In genomic region chr3:159989973-159990846, GRCh38 we compare ENCODE assay signal across 14 cellular contexts. TPM values are rescaled to one million over a fixed set of nuclear protein-coding genes. Genes with fewer than 3 reads are reported as not detected.
DNase-seq lines count a peak whose midpoint lies in the region; ATAC-seq and TF ChIP-seq lines count a peak whose summit lies in the region.
"Had no signal": no experiment of that assay in that cellular context is flagged by ENCODE, and none has a peak within 500 bp of the region (broad histone marks: within the 10 kb centered on the region; RNA-seq: fewer than 3 reads in every experiment).

No MANE protein-coding gene starts in this region.

- TF ChIP-seq CTCF in breast epithelium (IDR thresholded peaks at IDR 0.05), result no peak
- peak; percentile 34 for TF ChIP-seq CTCF in type B pancreatic cell (conservative IDR thresholded peaks at IDR 0.05)

- H3K9me3 ChIP-seq in breast epithelium (no peaks in the 10 kb centered on the region), esophagus (ENCODE audit: control insufficient read depth in 2 of 2, insufficient read depth in 1 of 2, low read depth in 1 of 2, low read length in 1 of 2) (no peaks in the 10 kb centered on the region)
- H3K9me3 ChIP-seq: testis had no signal

- intact Hi-C loops in breast epithelium (cut with DNase I; ENCODE audit: low total_unique reads), result no loop called here

- peak; percentile 18 to 50 for DNase-seq in T47D (ENCODE audit: low read depth in 1 of 2, low spot score in 1 of 2)
- DNase-seq in breast epithelium (ENCODE audit: low spot score in 2 of 2), result no peak
- peak; percentile 77 for DNase-seq in NCI-H2029 treated with DMSO at 0.1 percent for 48 hours (lab: John Stamatoyannopoulos, UW)
- no peak for DNase-seq in type B pancreatic cell (ENCODE audit: extremely low spot score, unreplicated experiment)
- DNase-seq in Ammon's horn (ENCODE audit: low spot score), result no peak
- DNase-seq: heart right ventricle; NCI-H2081 treated with DMSO at 0.1 percent for 48 hours; SHP77 treated with DMSO at 0.1 percent for 48 hours; stimulated activated CD4-positive, alpha-beta T cell treated with anti-CD3 and anti-CD28 coated beads, Interleukin-2, amount 100 ng/mL, for 24 hours; testis had no signal

- WGBS in esophagus, 2 donors, result 85 to 89% methylated on average over 4 to 5 of the region's 5 CpGs

- TF ChIP-seq POLR2A in breast epithelium (IDR thresholded peaks at IDR 0.05), result no peak

- no peak overlapping the region for H3K4me3 ChIP-seq in breast epithelium
- peak overlapping the region; percentile 20 to 65 for H3K4me3 ChIP-seq in esophagus (ENCODE audit: low read depth in 1 of 2, low read length in 2 of 2)

- peaks cover 17% of the 10 kb centered on the region for H3K27me3 Mint-ChIP-seq in type B pancreatic cell

- H3K4me1 Mint-ChIP-seq in type B pancreatic cell (ENCODE audit: unreplicated experiment), result peaks cover 5% of the 10 kb centered on the region

- no peaks in the 10 kb centered on the region for H3K27me3 ChIP-seq in breast epithelium
- no peaks in the 10 kb centered on the region for H3K27me3 ChIP-seq in esophagus (ENCODE audit: control insufficient read depth in 1 of 2, insufficient read depth in 2 of 2, low read length in 2 of 2)
- H3K27me3 ChIP-seq: heart right ventricle, testis had no signal

- ATAC-seq in GM21381 (IDR thresholded peaks at IDR 0.05; ENCODE audit: unreplicated experiment) (no peak), GM18909 (IDR thresholded peaks at IDR 0.05; ENCODE audit: poor library complexity, unreplicated experiment) (no peak)
- ATAC-seq: heart right ventricle had no signal

- H3K36me3 ChIP-seq in breast epithelium, result no peaks in the 10 kb centered on the region
- H3K36me3 ChIP-seq in esophagus (ENCODE audit: control insufficient read depth in 2 of 2, insufficient read depth in 2 of 2, low read length in 1 of 2), result no peaks in the 10 kb centered on the region

- H3K4me1 ChIP-seq in breast epithelium, result no peaks in the 10 kb centered on the region
- H3K4me1 ChIP-seq in esophagus (ENCODE audit: control insufficient read depth in 2 of 2, insufficient read depth in 2 of 2, low read length in 1 of 2), result peaks cover 0 to 11% of the 10 kb centered on the region in 2 donors
- H3K4me1 ChIP-seq: testis had no signal

- H3K27ac Mint-ChIP-seq in type B pancreatic cell, result no peak overlapping the region

- in situ Hi-C loops in T47D (cut with HindIII; ENCODE audit: low pct_unique_long_range_greater_than_20kb, low sequenced_read_pairs), result no loop called here

- H3K9me3 Mint-ChIP-seq in type B pancreatic cell, result no peaks in the 10 kb centered on the region

- H3K27ac ChIP-seq in breast epithelium, result no peak overlapping the region
- H3K27ac ChIP-seq in esophagus (ENCODE audit: low read depth in 2 of 2, low read length in 1 of 2), result no peak overlapping the region
- H3K27ac ChIP-seq: heart right ventricle, testis had no signal

- no peaks in the 10 kb centered on the region for H3K36me3 Mint-ChIP-seq in type B pancreatic cell

- H3K4me3 Mint-ChIP-seq in type B pancreatic cell, result peak overlapping the region; percentile 66

RNA-seq across cellular contexts. Expression of gene IL12A, which starts 1.6 kb away (rescaled TPM):
- total RNA-seq in breast epithelium (under 1 TPM in 1 of 3 donors, not detected in 2; 0.98 TPM), type B pancreatic cell (ENCODE audit: low replicate concordance) (0.31 and 0.34 TPM in 2 replicates)
- polyA plus RNA-seq in esophagus, result 1 to 10 TPM; 4.4 to 7.5 TPM
- total RNA-seq: HT-29 had no signal

Comparison
In these comparisons a context has a peak if more than half of its experiments do, and no peak if none do; other contexts are left out.
1. DNase-seq: peak in T47D (2 of 2) and NCI-H2029 treated with DMSO at 0.1 percent for 48 hours (single experiment); none in breast epithelium (0 of 2), type B pancreatic cell (single experiment) and Ammon's horn (single experiment).
2. H3K4me3 ChIP-seq: peak in esophagus (2 of 2); none in breast epithelium (0 of 3).